ENCODE assay signal across 9 cellular contexts in the genomic region with DNA sequence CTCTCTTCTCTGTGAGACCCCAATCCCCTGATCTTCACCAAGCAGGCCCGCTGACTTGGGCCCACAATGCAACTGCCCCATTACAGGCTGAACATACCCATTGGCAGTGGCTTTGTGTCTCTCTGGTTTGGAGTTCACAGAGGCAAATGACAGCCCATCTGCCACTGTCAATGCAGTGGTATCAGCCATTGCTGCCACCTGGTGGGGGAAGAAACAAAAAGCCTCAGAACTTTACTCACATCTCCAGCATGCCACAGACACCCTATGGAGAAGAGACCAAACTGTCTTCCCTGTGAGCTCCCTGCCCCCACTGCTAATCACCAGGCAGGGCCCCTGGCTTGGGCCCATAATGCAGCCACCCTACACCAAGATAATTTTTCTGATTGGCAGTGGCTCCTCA.
DNase-seq lines count a peak whose midpoint lies in the region; ATAC-seq lines count a peak whose summit lies in the region.
"Had no signal": no experiment of that assay in that cellular context is flagged by ENCODE, and none has a peak within 500 bp of the region (broad histone marks: within the 10 kb centered on the region; RNA-seq: fewer than 3 reads in every experiment).

No MANE protein-coding gene starts in this region.

- H3K4ac ChIP-seq in neuronal stem cell (ENCODE audit: low read length) = no peak overlapping the region

- H3K27me3 ChIP-seq in neuronal stem cell (ENCODE audit: control insufficient read depth in 3 of 3, insufficient read depth in 3 of 3, low read depth in 1 of 3, low read length in 3 of 3) = no peaks in the 10 kb centered on the region

- H3K9me3 Mint-ChIP-seq in activated naive CD8-positive, alpha-beta T cell treated with anti-CD3 and anti-CD28 coated beads for 36 hours = peaks cover 6% of the 10 kb centered on the region

- no CpG with 5 or more reads among the region's 1 CpG for WGBS in neuronal stem cell (ENCODE audit: extremely low coverage in 2 of 2, insufficient read length in 2 of 2, insufficient replicate concordance in 1 of 2), 2 donors

- H3K36me3 Mint-ChIP-seq in activated naive CD8-positive, alpha-beta T cell treated with anti-CD3 and anti-CD28 coated beads for 36 hours = no peaks in the 10 kb centered on the region
- H3K36me3 Mint-ChIP-seq: CD8-positive, alpha-beta T cell had no signal

- no peaks in the 10 kb centered on the region for H3K27me3 Mint-ChIP-seq in activated naive CD8-positive, alpha-beta T cell treated with anti-CD3 and anti-CD28 coated beads for 36 hours

- no peak overlapping the region for H3K27ac ChIP-seq in neuronal stem cell (replicated peaks; ENCODE audit: low read length)

- no peaks in the 10 kb centered on the region for H3K36me3 ChIP-seq in neuronal stem cell (replicated peaks in 1 of 2; ENCODE audit: control insufficient read depth in 2 of 2, insufficient read depth in 2 of 2, low read length in 2 of 2)

- no peaks in the 10 kb centered on the region for H3K4me1 ChIP-seq in neuronal stem cell (ENCODE audit: control insufficient read depth in 2 of 2, insufficient read depth in 1 of 2, low read depth in 1 of 2, low read length in 2 of 2)

- no peak overlapping the region for H2BK5ac ChIP-seq in neuronal stem cell (ENCODE audit: low read length)

- peaks cover 2% of the 10 kb centered on the region for H3K4me1 Mint-ChIP-seq in activated naive CD8-positive, alpha-beta T cell treated with anti-CD3 and anti-CD28 coated beads for 36 hours

- DNase-seq in SKM-1 treated with dmso at 0.1 percent for 144 hours (lab: John Stamatoyannopoulos, UW; ENCODE audit: unreplicated experiment) (peak; percentile 11), SKM-1 (lab: John Stamatoyannopoulos, UW; ENCODE audit: unreplicated experiment) (no peak), M059J (ENCODE audit: low read depth) (peak; percentile 1), neuronal stem cell (ENCODE audit: low spot score) (peak; percentile 3), globus pallidus (ENCODE audit: low spot score) (no peak)
- peak; percentile 2 for DNase-seq in activated naive CD8-positive, alpha-beta T cell treated with anti-CD3 and anti-CD28 coated beads for 36 hours

- H2AFZ ChIP-seq in neuronal stem cell (ENCODE audit: low read length) = no peak overlapping the region

- ATAC-seq in HG02970 (IDR thresholded peaks at IDR 0.05; ENCODE audit: low FRiP score, unreplicated experiment) = no peak
- no peak for ATAC-seq in GM21717 (IDR thresholded peaks at IDR 0.05; ENCODE audit: unreplicated experiment)
- ATAC-seq: CD8-positive, alpha-beta T cell had no signal

- no peak overlapping the region for H3K14ac ChIP-seq in neuronal stem cell (ENCODE audit: low read length)

- no peak overlapping the region for H3K9ac ChIP-seq in neuronal stem cell (ENCODE audit: low read depth, low read length, poor library complexity)

- H3K4me3 ChIP-seq in neuronal stem cell (ENCODE audit: low read length in 2 of 2) = no peak overlapping the region

- no peak overlapping the region for H4K8ac ChIP-seq in neuronal stem cell (ENCODE audit: low read depth, low read length)

- H2AK5ac ChIP-seq in neuronal stem cell (ENCODE audit: low read depth, low read length) = no peak overlapping the region

- no peak overlapping the region for H3K4me2 ChIP-seq in neuronal stem cell (ENCODE audit: insufficient read depth, low read length, poor library complexity, severe bottlenecking)

- H3K4me3 Mint-ChIP-seq in activated naive CD8-positive, alpha-beta T cell treated with anti-CD3 and anti-CD28 coated beads for 36 hours = no peak overlapping the region
- H3K4me3 Mint-ChIP-seq: CD8-positive, alpha-beta T cell had no signal

- no peak overlapping the region for H2BK12ac ChIP-seq in neuronal stem cell (ENCODE audit: low read length)

- no peak overlapping the region for H3K18ac ChIP-seq in neuronal stem cell (ENCODE audit: low read length)

- H3K9me3 ChIP-seq in neuronal stem cell (replicated peaks in 1 of 2; ENCODE audit: control insufficient read depth in 2 of 2, insufficient read depth in 1 of 2, low read depth in 1 of 2, low read length in 2 of 2) = no peaks in the 10 kb centered on the region

- H3K79me1 ChIP-seq in neuronal stem cell (ENCODE audit: low read depth, low read length) = no peaks in the 10 kb centered on the region

- no peak overlapping the region for H2BK15ac ChIP-seq in neuronal stem cell (ENCODE audit: low read length)

- H4K91ac ChIP-seq in neuronal stem cell (ENCODE audit: low read depth, low read length, poor library complexity) = no peak overlapping the region

- no peak overlapping the region for H3K27ac Mint-ChIP-seq in activated naive CD8-positive, alpha-beta T cell treated with anti-CD3 and anti-CD28 coated beads for 36 hours
- H3K27ac Mint-ChIP-seq: CD8-positive, alpha-beta T cell had no signal

- no peak overlapping the region for H2BK120ac ChIP-seq in neuronal stem cell (ENCODE audit: low read depth, low read length)

- no peak overlapping the region for H3K23ac ChIP-seq in neuronal stem cell (ENCODE audit: low read depth, low read length, poor library complexity)

Comparison
In these comparisons a context has a peak if more than half of its experiments do, and no peak if none do; other contexts are left out.
1. DNase-seq: peak in SKM-1 treated with dmso at 0.1 percent for 144 hours (single experiment), M059J (single experiment), activated naive CD8-positive, alpha-beta T cell treated with anti-CD3 and anti-CD28 coated beads for 36 hours (single experiment) and neuronal stem cell (single experiment); none in SKM-1 (single experiment) and globus pallidus (single experiment).